In the genomic region with DNA sequence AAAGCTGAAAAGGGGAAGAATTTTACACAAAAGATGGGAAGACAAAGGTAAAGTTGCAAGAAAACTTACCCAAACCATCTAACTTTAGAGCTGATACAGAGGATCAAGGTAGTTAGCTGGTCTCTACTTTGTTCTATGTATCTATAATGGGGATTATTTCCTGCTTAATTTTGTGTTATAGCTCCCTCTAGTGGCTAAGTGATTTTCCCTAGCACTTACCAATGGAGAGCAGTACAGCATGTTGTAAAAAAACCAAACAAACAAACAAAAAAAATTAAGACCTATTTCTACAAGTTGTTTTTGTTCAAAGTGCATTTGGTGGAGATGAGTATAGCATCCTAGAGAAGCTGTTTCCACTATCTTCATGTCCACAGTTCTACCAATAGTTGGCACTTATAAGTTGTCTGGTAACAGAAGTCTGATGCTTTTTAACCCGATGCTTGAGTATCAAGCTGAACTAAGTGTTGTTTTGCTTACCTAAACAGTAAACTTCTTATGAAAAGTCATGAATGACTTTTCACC, we compare ENCODE assay signal across 8 cellular contexts. TPM values are rescaled to one million over a fixed set of nuclear protein-coding genes. Genes with fewer than 3 reads are reported as not detected.
A peak's percentile ranks its signal among the peaks of the same experiment; 100 is the strongest.
DNase-seq lines count a peak whose midpoint lies in the region; ATAC-seq, FAIRE-seq and TF ChIP-seq lines count a peak whose summit lies in the region.

No MANE protein-coding gene starts in this region.

- peak; percentile 75 for ATAC-seq in CD8-positive, alpha-beta T cell
- ATAC-seq in GM21515 (IDR thresholded peaks at IDR 0.05; ENCODE audit: unreplicated experiment), result peak; percentile 45
- peak; percentile 44 for ATAC-seq in omental fat pad (ENCODE audit: low FRiP score)

- H3K27me3 ChIP-seq in CD8-positive, alpha-beta T cell (ENCODE audit: insufficient read depth, low read length), result no peaks in the 10 kb centered on the region

- TF ChIP-seq CTCF in CD8-positive, alpha-beta T cell (IDR thresholded peaks at IDR 0.05), result peak; percentile 86
- TF ChIP-seq CTCF in omental fat pad (IDR thresholded peaks at IDR 0.05), result peak in 1 of 3 donors; percentile 32

- no peak overlapping the region for H3K4me3 Mint-ChIP-seq in CD8-positive, alpha-beta T cell

- CTCF ChIA-PET in CD8-positive, alpha-beta T cell (lab: Charles Lee), result interaction anchor here (0.7 to 10.7 kb wide), 40 partner anchors 8 to 259 kb away, joined by 3 to 144 read pairs (median 5); partner anchors contain the start of genes CUEDC1, MRPS23 and VEZF1

- H3K9me3 ChIP-seq in CD8-positive, alpha-beta T cell (ENCODE audit: low read length), result no peaks in the 10 kb centered on the region

- H3K4me1 Mint-ChIP-seq in CD8-positive, alpha-beta T cell (ENCODE audit: low read depth), result peaks cover 55% of the 10 kb centered on the region

- DNase-seq in CD8-positive, alpha-beta T cell, result peak in 1 of 7 experiments; percentile 30
- DNase-seq in NCI-H187 treated with DMSO at 0.1 percent for 48 hours (lab: John Stamatoyannopoulos, UW) (peak; percentile 49), fibroblast of peridontal ligament (ENCODE audit: extremely low read depth) (peak; percentile 91), omental fat pad (ENCODE audit: low spot score) (no peak), mesenteric fat pad (ENCODE audit: low spot score) (no peak), epidermal melanocyte (ENCODE audit: insufficient read length, low spot score) (no peak)

- H3K36me3 Mint-ChIP-seq in CD8-positive, alpha-beta T cell, result peaks cover 40% of the 10 kb centered on the region

- peaks cover 28% of the 10 kb centered on the region for H3K36me3 ChIP-seq in CD8-positive, alpha-beta T cell (ENCODE audit: insufficient read depth, low read length)

- no peak overlapping the region for H3K27ac ChIP-seq in CD8-positive, alpha-beta T cell (ENCODE audit: low read depth, low read length)

- H3K4me1 ChIP-seq in CD8-positive, alpha-beta T cell (ENCODE audit: insufficient read depth, low read length), result peaks cover 19% of the 10 kb centered on the region

- no peaks in the 10 kb centered on the region for H3K9me3 Mint-ChIP-seq in CD8-positive, alpha-beta T cell

- H3K27ac Mint-ChIP-seq in CD8-positive, alpha-beta T cell, result peak overlapping the region; percentile 57

- H3K4me3 ChIP-seq in CD8-positive, alpha-beta T cell (ENCODE audit: low read depth, low read length), result no peak overlapping the region

- intact Hi-C loops in CD8-positive, alpha-beta T cell (cut with DNase I, micrococcal nuclease), result loop anchor here (1.0 to 10.0 kb wide), 8 partner anchors 83 to 1035 kb away; partner anchors contain the start of genes COIL (in 2 of the 2) and MTMR4 (in 1 of the 2)

- POLR2A ChIA-PET in CD8-positive, alpha-beta T cell (lab: Charles Lee), result interaction anchor here (0.7 to 3.3 kb wide), 5 partner anchors 10 to 171 kb away, joined by 3 to 24 read pairs (median 4); partner anchors contain the start of genes MRPS23 and VEZF1

- FAIRE-seq in TTC549 (lab: Jason Lieb, UNC), result peak; percentile 65

- H3K27me3 Mint-ChIP-seq in CD8-positive, alpha-beta T cell (ENCODE audit: low read depth), result no peaks in the 10 kb centered on the region

RNA-seq across cellular contexts. Expression of gene SRSF1, which starts 7.5 kb away (rescaled TPM):
- 10 to 100 TPM; 79.2 to 94.1 TPM for total RNA-seq in CD8-positive, alpha-beta T cell
- 100 to 1,000 TPM; 181 to 274 (median 182) TPM for total RNA-seq in omental fat pad
- 167 TPM for total RNA-seq in mesenteric fat pad

RNA-seq across cellular contexts. Expression of gene VEZF1, which starts 11.5 kb away (rescaled TPM):
- 10 to 100 TPM; 45.2 to 46.6 TPM for total RNA-seq in CD8-positive, alpha-beta T cell
- total RNA-seq in omental fat pad (10 to 100 TPM; 45.1 to 50.6 (median 47.6) TPM), mesenteric fat pad (42.7 TPM)

RNA-seq across cellular contexts. Expression of gene CUEDC1, which starts 44.3 kb away (rescaled TPM):
- under 1 TPM in 1 of 2 experiments, not detected in 1; 0.22 TPM for total RNA-seq in CD8-positive, alpha-beta T cell
- total RNA-seq in omental fat pad, result 10 to 100 TPM; 17.1 to 25.7 (median 22.1) TPM
- 34.1 TPM for total RNA-seq in mesenteric fat pad

Comparison
In these comparisons a context has a peak if more than half of its experiments do, and no peak if none do; other contexts are left out.
1. DNase-seq: peak in NCI-H187 treated with DMSO at 0.1 percent for 48 hours (single experiment) and fibroblast of peridontal ligament (single experiment); none in omental fat pad (single experiment), mesenteric fat pad (single experiment) and epidermal melanocyte (single experiment).
2. RNA of gene CUEDC1, which starts 44.3 kb away (total RNA-seq): 34.1 TPM in mesenteric fat pad (single experiment) and 17.1 to 25.7 TPM in omental fat pad; 0.22 TPM in CD8-positive, alpha-beta T cell; every median in the first group is over 10 times any median in the second.
3. Peak in every context shown above with its lines, with median percentiles within 50 percentile points of each other: ATAC-seq.